ENCODE assay signal across 37 cellular contexts in the genomic region with DNA sequence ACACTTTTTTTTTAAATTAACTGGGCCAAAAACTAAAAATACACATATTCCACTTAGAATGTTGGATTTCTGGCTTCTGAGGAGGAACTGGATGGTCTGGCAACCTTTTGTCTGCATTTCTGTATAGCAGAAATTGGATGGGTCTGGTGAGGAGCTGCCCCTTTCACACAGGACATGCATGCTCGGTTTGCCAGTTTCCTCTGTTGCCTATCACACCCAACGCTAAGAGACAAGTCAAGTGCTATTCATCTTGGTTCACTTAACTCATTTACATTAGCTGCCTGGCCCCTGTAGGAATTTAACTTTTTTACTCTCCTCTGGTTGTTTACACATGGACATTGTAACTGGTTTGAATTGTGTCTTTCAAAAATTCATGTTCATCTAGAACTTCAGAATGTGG.
"Had no signal": no experiment of that assay in that cellular context is flagged by ENCODE, and none has a peak within 500 bp of the region (broad histone marks: within the 10 kb centered on the region; RNA-seq: fewer than 3 reads in every experiment).

No MANE protein-coding gene starts in this region.

- H3K4me3 ChIP-seq: adrenal gland, body of pancreas, breast epithelium had no signal

- DNase-seq: activated B cell treated with CpG ODN at 0.5 μM for 24 hours; activated CD4-positive, alpha-beta memory T cell treated with anti-CD3 and anti-CD28 coated beads for 36 hours; activated CD4-positive, alpha-beta T cell treated with anti-CD3 and anti-CD28 coated beads for 4 hours; activated CD4-positive, alpha-beta T cell treated with anti-CD3 and anti-CD28 coated beads, Interleukin-2, amount 10 ng/mL, durations not matched to agents 24 days and 14 days; activated CD4-positive, alpha-beta T cell treated with anti-CD3 and anti-CD28 coated beads, Interleukin-2, amount 50 U/mL, for 1 hour; activated CD4-positive, alpha-beta T cell treated with anti-CD3 and anti-CD28 coated beads, Interleukin-2, amount 50 U/mL, for 4 hours; activated CD4-positive, CD25-positive, alpha-beta regulatory T cell treated with anti-CD3 and anti-CD28 coated beads, Interleukin-2, amount 50 U/mL, for 72 hours; activated CD8-positive, alpha-beta memory T cell treated with anti-CD3 and anti-CD28 coated beads, Interleukin-2, amount 50 U/mL, for 4 hours; activated CD8-positive, alpha-beta T cell treated with anti-CD3 and anti-CD28 coated beads for 36 hours; activated effector memory CD4-positive, alpha-beta T cell treated with anti-CD3 and anti-CD28 coated beads, Interleukin-2, amount 50 U/mL, for 16 hours; activated gamma-delta T cell treated with Interleukin-2 at 50 U/mL for 16 hours; activated naive CD4-positive, alpha-beta T cell; activated naive CD4-positive, alpha-beta T cell treated with anti-CD3 and anti-CD28 coated beads for 36 hours; activated naive CD4-positive, alpha-beta T cell treated with anti-CD3 and anti-CD28 coated beads, Interleukin-2, amount 50 U/mL, for 16 hours; activated naive CD8-positive, alpha-beta T cell treated with anti-CD3 and anti-CD28 coated beads for 36 hours; activated T-cell treated with anti-CD3 and anti-CD28 coated beads for 4 hours; activated T-cell treated with anti-CD3 and anti-CD28 coated beads, Interleukin-2, amount 50 U/mL, for 1 hour; activated T-cell treated with anti-CD3 and anti-CD28 coated beads, Interleukin-2, amount 50 U/mL, for 4 hours; activated T-cell treated with anti-CD3 and anti-CD28 coated beads, Interleukin-2, amount 50 U/mL, for 72 hours; adrenal gland; amniotic stem cell; aorta; body of pancreas; brain microvascular endothelial cell; central memory CD4-positive, alpha-beta T cell; T-helper 1 cell; T-helper 2 cell; T-helper 9 cell had no signal

- H3K27ac ChIP-seq: adrenal gland, body of pancreas, brain microvascular endothelial cell, breast epithelium, VCaP had no signal

- H3K36me3 Mint-ChIP-seq: activated CD4-positive, alpha-beta memory T cell treated with anti-CD3 and anti-CD28 coated beads for 36 hours; activated naive CD4-positive, alpha-beta T cell treated with anti-CD3 and anti-CD28 coated beads, Interleukin-2, amount 50 U/mL, for 72 hours; activated naive CD8-positive, alpha-beta T cell treated with anti-CD3 and anti-CD28 coated beads for 36 hours had no signal

- ATAC-seq: activated CD8-positive, alpha-beta T cell treated with anti-CD3 and anti-CD28 coated beads for 36 hours; activated naive CD4-positive, alpha-beta T cell treated with anti-CD3 and anti-CD28 coated beads, Interleukin-2, amount 50 U/mL, for 72 hours; activated T-cell treated with anti-CD3 and anti-CD28 coated beads, Interleukin-2, amount 50 U/mL, for 4 hours; activated T-cell treated with anti-CD3 and anti-CD28 coated beads, Interleukin-2, amount 50 U/mL, for 72 hours; activated T-helper 17 cell treated with anti-CD3 and anti-CD28 coated beads, Interleukin-2, amount 50 U/mL, for 72 hours; body of pancreas had no signal

- H3K27me3 Mint-ChIP-seq: activated B cell treated with CpG ODN at 0.5 μM for 24 hours; activated CD4-positive, alpha-beta memory T cell treated with anti-CD3 and anti-CD28 coated beads for 36 hours; activated CD4-positive, alpha-beta T cell treated with anti-CD3 and anti-CD28 coated beads, Interleukin-2, amount 10 ng/mL, durations not matched to agents 24 days and 14 days; activated CD8-positive, alpha-beta T cell treated with anti-CD3 and anti-CD28 coated beads for 36 hours; activated naive CD8-positive, alpha-beta T cell treated with anti-CD3 and anti-CD28 coated beads for 36 hours; activated T-helper 17 cell treated with anti-CD3 and anti-CD28 coated beads, Interleukin-2, amount 50 U/mL, for 72 hours had no signal

- H3K4me3 Mint-ChIP-seq: activated B cell treated with CpG ODN at 0.5 μM for 24 hours; activated CD4-positive, alpha-beta memory T cell treated with anti-CD3 and anti-CD28 coated beads for 36 hours; activated CD4-positive, alpha-beta T cell treated with anti-CD3 and anti-CD28 coated beads, Interleukin-2, amount 10 ng/mL, durations not matched to agents 24 days and 14 days; activated CD8-positive, alpha-beta T cell treated with anti-CD3 and anti-CD28 coated beads for 36 hours; activated naive CD4-positive, alpha-beta T cell treated with anti-CD3 and anti-CD28 coated beads for 36 hours; activated naive CD8-positive, alpha-beta T cell treated with anti-CD3 and anti-CD28 coated beads for 36 hours; activated T-cell treated with anti-CD3 and anti-CD28 coated beads, Interleukin-2, amount 50 U/mL, for 4 hours; activated T-cell treated with anti-CD3 and anti-CD28 coated beads, Interleukin-2, amount 50 U/mL, for 72 hours; activated T-helper 1 cell treated with anti-CD3 and anti-CD28 coated beads, Interleukin-12 subunit alpha, Interleukin-12 subunit beta, Interleukin-2, Interleukin-4 antibody, amounts not matched to agents 30 ng/mL and 10 ng/mL and 1 ng/mL, durations not matched to agents 14 hours and 24 hours and 36 hours; activated T-helper 17 cell treated with anti-CD3 and anti-CD28 coated beads, Interleukin-2, amount 50 U/mL, for 72 hours; T-helper 1 cell treated with Interleukin-12 subunit alpha and Interleukin-12 subunit beta and Interleukin-4 antibody, amounts not matched to agents 30 μg/mL and 1 μg/mL, for 36 hours; T-helper 2 cell treated with Interferon-gamma antibody and Interleukin-4, amounts not matched to agents 5 μg/mL and 100 μg/mL, for 36 hours had no signal

- H3K27ac Mint-ChIP-seq: activated B cell treated with CpG ODN at 0.5 μM for 24 hours; activated CD4-positive, alpha-beta memory T cell treated with anti-CD3 and anti-CD28 coated beads for 36 hours; activated CD4-positive, alpha-beta T cell treated with anti-CD3 and anti-CD28 coated beads, Interleukin-2, amount 10 ng/mL, durations not matched to agents 24 days and 14 days; activated CD8-positive, alpha-beta T cell treated with anti-CD3 and anti-CD28 coated beads for 36 hours; activated naive CD4-positive, alpha-beta T cell treated with anti-CD3 and anti-CD28 coated beads for 36 hours; activated naive CD4-positive, alpha-beta T cell treated with anti-CD3 and anti-CD28 coated beads, Interleukin-2, amount 50 U/mL, for 72 hours; activated naive CD8-positive, alpha-beta T cell treated with anti-CD3 and anti-CD28 coated beads for 36 hours; activated T-cell treated with anti-CD3 and anti-CD28 coated beads, Interleukin-2, amount 50 U/mL, for 72 hours; activated T-helper 1 cell treated with anti-CD3 and anti-CD28 coated beads, Interleukin-12 subunit alpha, Interleukin-12 subunit beta, Interleukin-2, Interleukin-4 antibody, amounts not matched to agents 30 ng/mL and 10 ng/mL and 1 ng/mL, durations not matched to agents 14 hours and 24 hours and 36 hours; activated T-helper 17 cell treated with anti-CD3 and anti-CD28 coated beads, Interleukin-2, amount 50 U/mL, for 72 hours; T-helper 1 cell treated with Interleukin-12 subunit alpha and Interleukin-12 subunit beta and Interleukin-4 antibody, amounts not matched to agents 30 μg/mL and 1 μg/mL, for 36 hours; T-helper 2 cell treated with Interferon-gamma antibody and Interleukin-4, amounts not matched to agents 5 μg/mL and 100 μg/mL, for 36 hours had no signal

- H3K4me1 ChIP-seq: adrenal gland, body of pancreas, breast epithelium had no signal

- H3K36me3 ChIP-seq: adrenal gland, brain microvascular endothelial cell, breast epithelium had no signal

- H3K9me3 ChIP-seq: adrenal gland, body of pancreas, breast epithelium had no signal

- H3K9me3 Mint-ChIP-seq: activated B cell treated with CpG ODN at 0.5 μM for 24 hours; activated CD4-positive, alpha-beta memory T cell treated with anti-CD3 and anti-CD28 coated beads for 36 hours; activated CD4-positive, alpha-beta T cell treated with anti-CD3 and anti-CD28 coated beads, Interleukin-2, amount 10 ng/mL, durations not matched to agents 24 days and 14 days; activated CD8-positive, alpha-beta T cell treated with anti-CD3 and anti-CD28 coated beads for 36 hours; activated naive CD4-positive, alpha-beta T cell treated with anti-CD3 and anti-CD28 coated beads for 36 hours; activated naive CD8-positive, alpha-beta T cell treated with anti-CD3 and anti-CD28 coated beads for 36 hours; activated T-cell treated with anti-CD3 and anti-CD28 coated beads, Interleukin-2, amount 50 U/mL, for 4 hours; activated T-helper 17 cell treated with anti-CD3 and anti-CD28 coated beads, Interleukin-2, amount 50 U/mL, for 72 hours; T-helper 1 cell treated with Interleukin-12 subunit alpha and Interleukin-12 subunit beta and Interleukin-4 antibody, amounts not matched to agents 30 μg/mL and 1 μg/mL, for 36 hours; T-helper 2 cell treated with Interferon-gamma antibody and Interleukin-4, amounts not matched to agents 5 μg/mL and 100 μg/mL, for 36 hours had no signal

- H3K4me1 Mint-ChIP-seq: activated B cell treated with CpG ODN at 0.5 μM for 24 hours; activated CD4-positive, alpha-beta T cell treated with anti-CD3 and anti-CD28 coated beads, Interleukin-2, amount 10 ng/mL, durations not matched to agents 24 days and 14 days; activated naive CD8-positive, alpha-beta T cell treated with anti-CD3 and anti-CD28 coated beads for 36 hours; activated T-helper 17 cell treated with anti-CD3 and anti-CD28 coated beads, Interleukin-2, amount 50 U/mL, for 72 hours had no signal

- H3K27me3 ChIP-seq: adrenal gland, body of pancreas, brain microvascular endothelial cell, breast epithelium had no signal

- FAIRE-seq: astrocyte, TTC549 had no signal
